7 cellular contexts compared by ENCODE assay signal in the genomic region with DNA sequence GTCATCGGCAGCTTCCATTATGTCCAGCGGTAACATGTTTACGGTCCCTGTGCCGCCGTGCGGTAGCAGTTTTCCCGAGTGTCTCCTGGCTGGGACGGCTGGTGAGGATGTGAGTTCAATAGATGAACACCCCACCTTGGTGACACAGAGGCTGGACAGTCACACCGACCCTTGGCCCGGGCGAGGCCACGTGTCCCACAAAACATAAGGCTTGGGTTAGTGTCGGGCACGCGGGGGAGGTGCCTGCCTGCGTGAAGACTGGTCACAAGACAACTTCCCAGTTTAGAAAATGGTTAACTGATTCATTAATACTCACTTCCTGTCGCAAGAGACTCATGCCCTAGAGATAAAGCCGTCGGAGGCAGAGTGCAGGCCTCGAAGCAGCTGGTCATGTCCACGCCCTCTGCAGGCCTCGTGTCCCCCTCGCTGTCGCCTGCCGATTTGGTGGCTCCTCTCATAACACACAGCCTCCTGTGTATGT. TPM values are rescaled to one million over a fixed set of nuclear protein-coding genes. Genes with fewer than 3 reads are reported as not detected.
A peak's percentile ranks its signal among the peaks of the same experiment; 100 is the strongest.
DNase-seq lines count a peak whose midpoint lies in the region; ATAC-seq and TF ChIP-seq lines count a peak whose summit lies in the region.

No MANE protein-coding gene starts in this region.

- peaks cover 69% of the 10 kb centered on the region for H3K4me1 Mint-ChIP-seq in activated naive CD8-positive, alpha-beta T cell treated with anti-CD3 and anti-CD28 coated beads, Interleukin-2, amount 50 U/mL, for 24 hours

- peak overlapping the region; percentile 87 for H3K27ac Mint-ChIP-seq in activated naive CD8-positive, alpha-beta T cell treated with anti-CD3 and anti-CD28 coated beads, Interleukin-2, amount 50 U/mL, for 24 hours

- H3K27me3 ChIP-seq in upper lobe of left lung (no peaks in the 10 kb centered on the region), HAP-1 (ENCODE audit: low read depth) (no peaks in the 10 kb centered on the region)

- WGBS in upper lobe of left lung, 2 donors = 72 to 77% methylated on average over 18 to 25 of the region's 25 CpGs

- H3K9me3 Mint-ChIP-seq in activated naive CD8-positive, alpha-beta T cell treated with anti-CD3 and anti-CD28 coated beads, Interleukin-2, amount 50 U/mL, for 24 hours = no peaks in the 10 kb centered on the region

- no peaks in the 10 kb centered on the region for H3K36me3 ChIP-seq in upper lobe of left lung
- no peaks in the 10 kb centered on the region for H3K36me3 ChIP-seq in HAP-1 (replicated peaks)

- peaks cover 7% of the 10 kb centered on the region for H3K36me3 Mint-ChIP-seq in activated naive CD8-positive, alpha-beta T cell treated with anti-CD3 and anti-CD28 coated beads, Interleukin-2, amount 50 U/mL, for 24 hours (ENCODE audit: low read depth)

- H3K4me1 ChIP-seq in upper lobe of left lung (peaks cover 14 to 39% (median 31%) of the 10 kb centered on the region in 4 donors), HAP-1 (peaks cover 2% of the 10 kb centered on the region; the same call in 1 of the 2 replicates)

- in situ Hi-C loops in HAP-1 (cut with MboI; ENCODE audit: low sequenced_read_pairs) = no loop called here

- no peak for TF ChIP-seq POLR2A in upper lobe of left lung (IDR thresholded peaks at IDR 0.05)

- intact Hi-C loops in left colon (cut with DNase I, micrococcal nuclease) = no loop called here

- peak; percentile 67 for ATAC-seq in GM18511 (IDR thresholded peaks at IDR 0.05; ENCODE audit: unreplicated experiment)
- ATAC-seq in activated naive CD8-positive, alpha-beta T cell treated with anti-CD3 and anti-CD28 coated beads, Interleukin-2, amount 50 U/mL, for 24 hours = peak; percentile 44
- peak; percentile 86 for ATAC-seq in left colon
- ATAC-seq in upper lobe of left lung (ENCODE audit: low FRiP score in 2 of 2) = peak; percentile 46 to 68

- no peak for TF ChIP-seq EP300 in upper lobe of left lung (IDR thresholded peaks at IDR 0.05)

- peak overlapping the region; percentile 7 to 76 (median 44) for H3K27ac ChIP-seq in upper lobe of left lung

- H3K4me3 ChIP-seq in upper lobe of left lung (no peak overlapping the region), HAP-1 (no peak overlapping the region)

- DNase-seq in LHCN-M2 (ENCODE audit: low read depth) (peak; percentile 92), left colon (peak; percentile 70 to 81), upper lobe of left lung (peak; percentile 70 to 83), GDM1 (lab: John Stamatoyannopoulos, UW) (no peak), HAP-1 (ENCODE audit: low spot score in 2 of 2) (no peak)
- DNase-seq in activated naive CD8-positive, alpha-beta T cell treated with anti-CD3 and anti-CD28 coated beads, Interleukin-2, amount 50 U/mL, for 24 hours = peak; percentile 46

- no peaks in the 10 kb centered on the region for H3K9me3 ChIP-seq in upper lobe of left lung
- H3K9me3 ChIP-seq in HAP-1 = no peaks in the 10 kb centered on the region

- H3K4me3 Mint-ChIP-seq in activated naive CD8-positive, alpha-beta T cell treated with anti-CD3 and anti-CD28 coated beads, Interleukin-2, amount 50 U/mL, for 24 hours = no peak overlapping the region

- TF ChIP-seq CTCF in upper lobe of left lung (IDR thresholded peaks at IDR 0.05) = no peak

- H3K27me3 Mint-ChIP-seq in activated naive CD8-positive, alpha-beta T cell treated with anti-CD3 and anti-CD28 coated beads, Interleukin-2, amount 50 U/mL, for 24 hours = no peaks in the 10 kb centered on the region

RNA-seq across cellular contexts. Expression of gene RASA3, which starts 17.2 kb away (rescaled TPM):
- total RNA-seq in LHCN-M2 (2014; rRNA removed) = 58.6 and 60.4 TPM in 2 replicates
- polyA plus RNA-seq in LHCN-M2 (2012) = 33.3 TPM
- total RNA-seq in left colon = 1 to 10 TPM; 6.5 to 9.0 TPM
- 10 to 100 TPM; 11.4 to 52.4 (median 18.4) TPM for total RNA-seq in upper lobe of left lung

Comparison
In these comparisons a context has a peak if more than half of its experiments do, and no peak if none do; other contexts are left out.
1. DNase-seq: peak in LHCN-M2 (single experiment), activated naive CD8-positive, alpha-beta T cell treated with anti-CD3 and anti-CD28 coated beads, Interleukin-2, amount 50 U/mL, for 24 hours (single experiment), left colon (2 of 2) and upper lobe of left lung (2 of 2); none in GDM1 (single experiment) and HAP-1 (0 of 2).
2. Peak in every context shown above with its lines, with median percentiles within 50 percentile points of each other: ATAC-seq.